In genomic region chr2:2321250-2321545, GRCh38 we compare ENCODE assay signal across 17 cellular contexts.
"Had no signal": no experiment of that assay in that cellular context is flagged by ENCODE, and none has a peak within 500 bp of the region (broad histone marks: within the 10 kb centered on the region; RNA-seq: fewer than 3 reads in every experiment).

No MANE protein-coding gene starts in this region.

- DNase-seq: activated CD4-positive, alpha-beta T cell treated with anti-CD3 and anti-CD28 coated beads, Interleukin-2, amount 10 ng/mL, durations not matched to agents 7 days and 5 days; activated CD4-positive, CD25-positive, alpha-beta regulatory T cell; activated naive CD4-positive, alpha-beta T cell treated with anti-CD3 and anti-CD28 coated beads, Interleukin-2, amount 10 ng/mL, durations not matched to agents 7 days and 5 days; effector memory CD4-positive, alpha-beta T cell; foreskin keratinocyte; glutamatergic neuron; kidney glomerular epithelial cell; left ventricle myocardium superior; mucosa of descending colon; naive thymus-derived CD4-positive, alpha-beta T cell; pancreas; sigmoid colon; spleen; stomach; thyroid gland had no signal

- H3K27ac ChIP-seq: cardiac muscle cell, coronary artery, foreskin keratinocyte, pancreas, sigmoid colon, spleen, stomach, thyroid gland had no signal
